In the genomic region with DNA sequence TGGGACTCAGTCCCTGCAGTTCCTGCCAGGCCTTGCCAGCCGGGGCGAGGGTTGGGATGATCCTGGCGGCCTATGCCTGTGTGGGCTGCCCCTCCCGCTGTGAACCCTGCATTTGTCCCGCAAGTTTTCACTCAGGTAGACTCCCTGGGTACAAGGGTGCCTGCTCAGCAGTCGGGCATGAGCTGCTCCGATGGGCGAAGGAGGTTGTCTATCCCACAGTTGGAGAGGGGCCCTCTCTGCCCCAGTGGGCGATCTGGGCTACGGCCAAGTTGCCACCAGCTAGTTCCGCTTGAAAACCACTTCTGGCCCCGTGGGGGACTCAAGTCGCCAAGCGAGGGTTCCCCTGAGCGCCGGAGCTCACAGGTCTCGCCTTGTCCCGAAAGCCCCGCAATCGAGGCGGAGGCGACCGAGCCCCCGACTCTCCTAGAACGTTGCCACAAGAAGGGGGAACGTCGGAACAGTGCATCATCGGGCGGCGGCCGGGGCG, we compare ENCODE assay signal across 1 cellular context.
TF ChIP-seq lines count a peak whose summit lies in the region.

No MANE protein-coding gene starts in this region.

TF ChIP-seq in HCT116, 20 proteins besides CTCF, POLR2A, EP300 and RAD21 (continued from another document):
- TF ChIP-seq, protein P1, sequence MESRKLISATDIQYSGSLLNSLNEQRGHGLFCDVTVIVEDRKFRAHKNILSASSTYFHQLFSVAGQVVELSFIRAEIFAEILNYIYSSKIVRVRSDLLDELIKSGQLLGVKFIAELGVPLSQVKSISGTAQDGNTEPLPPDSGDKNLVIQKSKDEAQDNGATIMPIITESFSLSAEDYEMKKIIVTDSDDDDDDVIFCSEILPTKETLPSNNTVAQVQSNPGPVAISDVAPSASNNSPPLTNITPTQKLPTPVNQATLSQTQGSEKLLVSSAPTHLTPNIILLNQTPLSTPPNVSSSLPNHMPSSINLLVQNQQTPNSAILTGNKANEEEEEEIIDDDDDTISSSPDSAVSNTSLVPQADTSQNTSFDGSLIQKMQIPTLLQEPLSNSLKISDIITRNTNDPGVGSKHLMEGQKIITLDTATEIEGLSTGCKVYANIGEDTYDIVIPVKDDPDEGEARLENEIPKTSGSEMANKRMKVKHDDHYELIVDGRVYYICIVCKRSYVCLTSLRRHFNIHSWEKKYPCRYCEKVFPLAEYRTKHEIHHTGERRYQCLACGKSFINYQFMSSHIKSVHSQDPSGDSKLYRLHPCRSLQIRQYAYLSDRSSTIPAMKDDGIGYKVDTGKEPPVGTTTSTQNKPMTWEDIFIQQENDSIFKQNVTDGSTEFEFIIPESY (IDR thresholded peaks at IDR 0.05; ENCODE audit: extremely low read depth, insufficient replicate concordance, low read length), result no peak
- TF ChIP-seq, protein P2, sequence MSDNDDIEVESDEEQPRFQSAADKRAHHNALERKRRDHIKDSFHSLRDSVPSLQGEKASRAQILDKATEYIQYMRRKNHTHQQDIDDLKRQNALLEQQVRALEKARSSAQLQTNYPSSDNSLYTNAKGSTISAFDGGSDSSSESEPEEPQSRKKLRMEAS (IDR thresholded peaks at IDR 0.05), result no peak
- TF ChIP-seq ZFX (IDR thresholded peaks at IDR 0.05) (no peak), JUND (IDR thresholded peaks at IDR 0.05) (no peak), CBX3 (IDR thresholded peaks at IDR 0.05; ENCODE audit: low read depth) (no peak), ELF1 (IDR thresholded peaks at IDR 0.05; ENCODE audit: borderline replicate concordance, low read depth) (no peak), POLR2AphosphoS5 (IDR thresholded peaks at IDR 0.05; ENCODE audit: low read depth, low read length) (no peak), ZNF274 (IDR thresholded peaks at IDR 0.05; ENCODE audit: low read depth, low read length) (no peak), TCF7L2 (IDR thresholded peaks at IDR 0.05; ENCODE audit: borderline replicate concordance, extremely low read depth, insufficient read depth, insufficient read length) (no peak), SRF (IDR thresholded peaks at IDR 0.05; ENCODE audit: low read depth) (no peak)
- TF ChIP-seq, protein P3, sequence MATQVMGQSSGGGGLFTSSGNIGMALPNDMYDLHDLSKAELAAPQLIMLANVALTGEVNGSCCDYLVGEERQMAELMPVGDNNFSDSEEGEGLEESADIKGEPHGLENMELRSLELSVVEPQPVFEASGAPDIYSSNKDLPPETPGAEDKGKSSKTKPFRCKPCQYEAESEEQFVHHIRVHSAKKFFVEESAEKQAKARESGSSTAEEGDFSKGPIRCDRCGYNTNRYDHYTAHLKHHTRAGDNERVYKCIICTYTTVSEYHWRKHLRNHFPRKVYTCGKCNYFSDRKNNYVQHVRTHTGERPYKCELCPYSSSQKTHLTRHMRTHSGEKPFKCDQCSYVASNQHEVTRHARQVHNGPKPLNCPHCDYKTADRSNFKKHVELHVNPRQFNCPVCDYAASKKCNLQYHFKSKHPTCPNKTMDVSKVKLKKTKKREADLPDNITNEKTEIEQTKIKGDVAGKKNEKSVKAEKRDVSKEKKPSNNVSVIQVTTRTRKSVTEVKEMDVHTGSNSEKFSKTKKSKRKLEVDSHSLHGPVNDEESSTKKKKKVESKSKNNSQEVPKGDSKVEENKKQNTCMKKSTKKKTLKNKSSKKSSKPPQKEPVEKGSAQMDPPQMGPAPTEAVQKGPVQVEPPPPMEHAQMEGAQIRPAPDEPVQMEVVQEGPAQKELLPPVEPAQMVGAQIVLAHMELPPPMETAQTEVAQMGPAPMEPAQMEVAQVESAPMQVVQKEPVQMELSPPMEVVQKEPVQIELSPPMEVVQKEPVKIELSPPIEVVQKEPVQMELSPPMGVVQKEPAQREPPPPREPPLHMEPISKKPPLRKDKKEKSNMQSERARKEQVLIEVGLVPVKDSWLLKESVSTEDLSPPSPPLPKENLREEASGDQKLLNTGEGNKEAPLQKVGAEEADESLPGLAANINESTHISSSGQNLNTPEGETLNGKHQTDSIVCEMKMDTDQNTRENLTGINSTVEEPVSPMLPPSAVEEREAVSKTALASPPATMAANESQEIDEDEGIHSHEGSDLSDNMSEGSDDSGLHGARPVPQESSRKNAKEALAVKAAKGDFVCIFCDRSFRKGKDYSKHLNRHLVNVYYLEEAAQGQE (IDR thresholded peaks at IDR 0.05; ENCODE audit: low read depth), result no peak
